21 cellular contexts compared by ENCODE assay signal in the genomic region with DNA sequence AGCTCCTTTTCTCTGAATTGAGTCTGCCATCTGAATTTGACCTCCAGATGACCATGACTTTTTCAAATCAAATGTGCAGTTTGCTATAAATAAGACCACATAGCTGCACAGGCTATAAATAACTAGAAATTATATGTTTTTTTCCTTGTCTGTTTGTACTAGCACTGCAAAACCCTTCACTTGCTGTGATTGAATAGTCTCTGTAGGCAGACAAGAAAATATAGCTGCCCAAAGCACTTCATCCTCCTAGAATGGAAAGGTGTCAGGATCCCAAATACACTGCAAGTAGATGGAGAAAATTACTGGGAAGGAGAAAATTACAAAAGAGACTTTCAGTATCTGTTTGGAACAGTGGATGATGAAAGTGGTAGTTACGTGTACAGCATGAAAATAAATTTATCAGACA.
"Had no signal": no experiment of that assay in that cellular context is flagged by ENCODE, and none has a peak within 500 bp of the region (broad histone marks: within the 10 kb centered on the region; RNA-seq: fewer than 3 reads in every experiment).

No MANE protein-coding gene starts in this region.

- H3K27me3 ChIP-seq: body of pancreas, esophagus muscularis mucosa, left lung, neural progenitor cell, upper lobe of right lung had no signal

- H3K9me3 ChIP-seq: body of pancreas, esophagus muscularis mucosa, left lung, psoas muscle, thoracic aorta, upper lobe of right lung had no signal

- H2AFZ ChIP-seq: neural progenitor cell had no signal

- H3K9me3 Mint-ChIP-seq: activated B cell treated with CpG ODN at 0.5 μM for 24 hours; activated CD4-positive, alpha-beta memory T cell treated with anti-CD3 and anti-CD28 coated beads for 36 hours; activated naive CD8-positive, alpha-beta T cell treated with anti-CD3 and anti-CD28 coated beads, Interleukin-2, amount 10 ng/mL, durations not matched to agents 7 days and 5 days; activated T-helper 2 cell treated with anti-CD3 and anti-CD28 coated beads, Interferon-gamma antibody, Interleukin-2, Interleukin-4, amounts not matched to agents 10 μg/mL and 5 μg/mL and 100 μg/mL, durations not matched to agents 14 hours and 24 hours and 36 hours; dendritic cell treated with granulocyte-macrophage colony-stimulating factor and Interleukin-4, amounts not matched to agents 40 ng/mL and 50 ng/mL, for 4 days; neural progenitor cell; stimulated activated naive CD8-positive, alpha-beta T cell treated with anti-CD3 and anti-CD28 coated beads, Interleukin-15, amount 100 ng/mL, for 72 hours had no signal

- H3K9ac ChIP-seq: neural progenitor cell had no signal

- H3K27ac ChIP-seq: esophagus muscularis mucosa, left lung, neural progenitor cell, psoas muscle, thoracic aorta, upper lobe of right lung had no signal

- H3K4me3 Mint-ChIP-seq: activated B cell treated with CpG ODN at 0.5 μM for 24 hours; activated CD4-positive, alpha-beta memory T cell treated with anti-CD3 and anti-CD28 coated beads for 36 hours; activated naive CD8-positive, alpha-beta T cell treated with anti-CD3 and anti-CD28 coated beads, Interleukin-2, amount 10 ng/mL, durations not matched to agents 7 days and 5 days; dendritic cell treated with granulocyte-macrophage colony-stimulating factor and Interleukin-4, amounts not matched to agents 40 ng/mL and 50 ng/mL, for 4 days; neural progenitor cell; stimulated activated naive CD8-positive, alpha-beta T cell treated with anti-CD3 and anti-CD28 coated beads, Interleukin-15, amount 100 ng/mL, for 72 hours had no signal

- H3K4me2 ChIP-seq: neural progenitor cell, smooth muscle cell had no signal

- DNase-seq: activated B cell treated with CpG ODN at 0.5 μM for 24 hours; activated CD4-positive, alpha-beta memory T cell treated with anti-CD3 and anti-CD28 coated beads for 36 hours; activated CD4-positive, alpha-beta T cell treated with anti-CD3 and anti-CD28 coated beads for 4 hours; activated naive CD4-positive, alpha-beta T cell treated with Interleukin-2 at 50 U/mL for 16 hours; activated naive CD8-positive, alpha-beta T cell treated with anti-CD3 and anti-CD28 coated beads, Interleukin-2, amount 10 ng/mL, durations not matched to agents 7 days and 5 days; body of pancreas; effector memory CD4-positive, alpha-beta T cell; glutamatergic neuron; kidney; left lung; psoas muscle; stimulated activated CD4-positive, alpha-beta T cell treated with anti-CD3 and anti-CD28 coated beads, Interleukin-4, amount 100 ng/mL, for 1 hour; stimulated activated naive CD8-positive, alpha-beta T cell treated with anti-CD3 and anti-CD28 coated beads, Interleukin-15, amount 100 ng/mL, for 72 hours; SW 1271; upper lobe of right lung had no signal

- H3K27ac Mint-ChIP-seq: activated B cell treated with CpG ODN at 0.5 μM for 24 hours; activated CD4-positive, alpha-beta memory T cell treated with anti-CD3 and anti-CD28 coated beads for 36 hours; activated naive CD8-positive, alpha-beta T cell treated with anti-CD3 and anti-CD28 coated beads, Interleukin-2, amount 10 ng/mL, durations not matched to agents 7 days and 5 days; activated T-helper 2 cell treated with anti-CD3 and anti-CD28 coated beads, Interferon-gamma antibody, Interleukin-2, Interleukin-4, amounts not matched to agents 10 μg/mL and 5 μg/mL and 100 μg/mL, durations not matched to agents 14 hours and 24 hours and 36 hours; dendritic cell treated with granulocyte-macrophage colony-stimulating factor and Interleukin-4, amounts not matched to agents 40 ng/mL and 50 ng/mL, for 4 days; neural progenitor cell; stimulated activated naive CD8-positive, alpha-beta T cell treated with anti-CD3 and anti-CD28 coated beads, Interleukin-15, amount 100 ng/mL, for 72 hours had no signal

- H3K4me1 ChIP-seq: left lung, upper lobe of right lung had no signal

- H3K36me3 Mint-ChIP-seq: activated naive CD8-positive, alpha-beta T cell treated with anti-CD3 and anti-CD28 coated beads, Interleukin-2, amount 10 ng/mL, durations not matched to agents 7 days and 5 days had no signal

- H3K4me3 ChIP-seq: body of pancreas, esophagus muscularis mucosa, left lung, neural progenitor cell, psoas muscle, smooth muscle cell, thoracic aorta, upper lobe of right lung had no signal

- H3K27me3 Mint-ChIP-seq: activated B cell treated with CpG ODN at 0.5 μM for 24 hours; activated CD4-positive, alpha-beta memory T cell treated with anti-CD3 and anti-CD28 coated beads for 36 hours; activated naive CD8-positive, alpha-beta T cell treated with anti-CD3 and anti-CD28 coated beads, Interleukin-2, amount 10 ng/mL, durations not matched to agents 7 days and 5 days; dendritic cell treated with granulocyte-macrophage colony-stimulating factor and Interleukin-4, amounts not matched to agents 40 ng/mL and 50 ng/mL, for 4 days; stimulated activated naive CD8-positive, alpha-beta T cell treated with anti-CD3 and anti-CD28 coated beads, Interleukin-15, amount 100 ng/mL, for 72 hours had no signal
